Comparison of ENCODE assay signal across 8 cellular contexts in the genomic region with DNA sequence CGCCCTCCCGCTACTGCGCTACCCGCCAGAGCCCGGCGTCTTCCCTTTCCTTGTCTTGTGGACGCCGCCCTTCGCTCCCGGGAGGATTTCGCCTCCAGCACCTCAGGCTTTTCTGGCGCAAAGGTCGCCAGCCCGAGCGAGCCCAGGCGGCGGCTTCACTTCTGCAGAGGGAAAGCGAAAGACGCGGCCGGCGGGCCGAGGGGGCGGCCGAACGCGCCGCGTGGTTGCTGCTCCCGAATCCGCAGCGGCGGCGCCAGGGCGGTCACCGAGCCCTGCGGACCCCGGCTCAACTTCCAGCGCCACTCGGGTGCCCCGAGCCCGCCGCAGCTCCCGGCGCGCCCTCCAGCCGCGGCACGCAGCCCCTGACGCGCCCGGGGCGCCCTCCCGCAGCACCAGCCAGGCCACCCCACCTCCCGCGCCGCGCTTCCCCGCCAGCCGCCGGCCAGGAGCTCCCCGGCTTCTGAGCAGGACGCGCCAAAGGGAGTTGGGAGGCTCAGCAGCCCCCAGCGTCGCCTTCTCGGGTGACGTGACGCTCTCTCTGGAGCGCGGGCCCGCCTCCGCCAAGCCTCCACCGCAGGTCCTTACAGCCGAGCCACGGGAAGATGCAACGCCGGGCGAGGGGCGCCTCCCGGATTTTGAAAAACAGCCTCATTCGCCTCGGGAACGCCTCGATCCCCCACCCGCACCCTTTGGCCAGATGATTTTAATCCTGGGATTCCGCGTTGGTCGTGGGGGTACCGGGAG.
DNase-seq lines count a peak whose midpoint lies in the region; ATAC-seq and TF ChIP-seq lines count a peak whose summit lies in the region.

No MANE protein-coding gene starts in this region.

- DNase-seq in ELF-1 (ENCODE audit: low read depth, low spot score) (peak; percentile 80), M059J (ENCODE audit: low read depth) (peak; percentile 15), astrocyte of the hippocampus (ENCODE audit: low read depth, low spot score) (peak; percentile 64), retinal pigment epithelial cell (ENCODE audit: low read depth) (no peak), SHP77 treated with DMSO at 0.1 percent for 48 hours (lab: John Stamatoyannopoulos, UW) (no peak)
- no peak for DNase-seq in central memory CD4-positive, alpha-beta T cell

- TF ChIP-seq CTCF in retinal pigment epithelial cell (conservative IDR thresholded peaks at IDR 0.05; ENCODE audit: low read depth, low read length) = no peak

- H3K4me3 ChIP-seq in iPS-11a (ENCODE audit: low read depth, low read length) (peak overlapping the region; percentile 31), retinal pigment epithelial cell (ENCODE audit: low read length) (peak overlapping the region; percentile 59)

- ATAC-seq in GM18858 (IDR thresholded peaks at IDR 0.05; ENCODE audit: unreplicated experiment) = no peak

Comparison
In these comparisons a context has a peak if more than half of its experiments do, and no peak if none do; other contexts are left out.
1. DNase-seq: peak in ELF-1 (single experiment), M059J (single experiment) and astrocyte of the hippocampus (single experiment); none in retinal pigment epithelial cell (single experiment), SHP77 treated with DMSO at 0.1 percent for 48 hours (single experiment) and central memory CD4-positive, alpha-beta T cell (single experiment).